In the genomic region with DNA sequence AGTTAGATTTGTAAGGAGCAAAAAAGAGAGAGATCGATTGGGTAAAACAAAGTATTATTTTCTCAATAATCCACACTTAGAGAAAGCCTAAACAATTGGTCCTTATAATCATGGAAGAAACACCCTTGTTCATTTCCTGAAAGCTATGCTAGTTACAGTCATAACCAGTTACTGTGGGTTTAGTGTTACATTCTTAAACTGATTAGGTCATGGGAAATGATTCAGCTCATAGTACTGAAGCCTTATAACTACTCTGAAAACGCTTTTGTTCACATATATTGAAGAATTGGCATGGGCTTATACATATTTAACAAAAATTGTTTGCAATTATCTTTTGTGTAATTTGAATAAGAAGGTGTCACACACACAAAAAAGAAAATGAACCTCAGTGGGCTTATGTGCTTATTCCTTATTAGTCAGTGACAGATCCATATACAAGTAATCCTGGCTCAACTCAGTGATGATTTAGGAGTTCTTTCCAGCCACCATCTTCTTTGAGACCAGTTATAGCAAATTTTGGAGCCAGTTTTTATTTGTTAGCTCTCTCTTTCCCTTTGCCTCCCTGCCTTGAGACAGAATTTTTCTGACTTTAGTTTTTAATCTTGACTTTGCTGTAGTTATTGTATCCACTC, we compare ENCODE assay signal across 1 cellular context.
TF ChIP-seq lines count a peak whose summit lies in the region.

No MANE protein-coding gene starts in this region.

TF ChIP-seq in GM23338, 12 proteins besides CTCF, POLR2A, EP300 and RAD21 (continued from another document):
- TF ChIP-seq, protein P1, sequence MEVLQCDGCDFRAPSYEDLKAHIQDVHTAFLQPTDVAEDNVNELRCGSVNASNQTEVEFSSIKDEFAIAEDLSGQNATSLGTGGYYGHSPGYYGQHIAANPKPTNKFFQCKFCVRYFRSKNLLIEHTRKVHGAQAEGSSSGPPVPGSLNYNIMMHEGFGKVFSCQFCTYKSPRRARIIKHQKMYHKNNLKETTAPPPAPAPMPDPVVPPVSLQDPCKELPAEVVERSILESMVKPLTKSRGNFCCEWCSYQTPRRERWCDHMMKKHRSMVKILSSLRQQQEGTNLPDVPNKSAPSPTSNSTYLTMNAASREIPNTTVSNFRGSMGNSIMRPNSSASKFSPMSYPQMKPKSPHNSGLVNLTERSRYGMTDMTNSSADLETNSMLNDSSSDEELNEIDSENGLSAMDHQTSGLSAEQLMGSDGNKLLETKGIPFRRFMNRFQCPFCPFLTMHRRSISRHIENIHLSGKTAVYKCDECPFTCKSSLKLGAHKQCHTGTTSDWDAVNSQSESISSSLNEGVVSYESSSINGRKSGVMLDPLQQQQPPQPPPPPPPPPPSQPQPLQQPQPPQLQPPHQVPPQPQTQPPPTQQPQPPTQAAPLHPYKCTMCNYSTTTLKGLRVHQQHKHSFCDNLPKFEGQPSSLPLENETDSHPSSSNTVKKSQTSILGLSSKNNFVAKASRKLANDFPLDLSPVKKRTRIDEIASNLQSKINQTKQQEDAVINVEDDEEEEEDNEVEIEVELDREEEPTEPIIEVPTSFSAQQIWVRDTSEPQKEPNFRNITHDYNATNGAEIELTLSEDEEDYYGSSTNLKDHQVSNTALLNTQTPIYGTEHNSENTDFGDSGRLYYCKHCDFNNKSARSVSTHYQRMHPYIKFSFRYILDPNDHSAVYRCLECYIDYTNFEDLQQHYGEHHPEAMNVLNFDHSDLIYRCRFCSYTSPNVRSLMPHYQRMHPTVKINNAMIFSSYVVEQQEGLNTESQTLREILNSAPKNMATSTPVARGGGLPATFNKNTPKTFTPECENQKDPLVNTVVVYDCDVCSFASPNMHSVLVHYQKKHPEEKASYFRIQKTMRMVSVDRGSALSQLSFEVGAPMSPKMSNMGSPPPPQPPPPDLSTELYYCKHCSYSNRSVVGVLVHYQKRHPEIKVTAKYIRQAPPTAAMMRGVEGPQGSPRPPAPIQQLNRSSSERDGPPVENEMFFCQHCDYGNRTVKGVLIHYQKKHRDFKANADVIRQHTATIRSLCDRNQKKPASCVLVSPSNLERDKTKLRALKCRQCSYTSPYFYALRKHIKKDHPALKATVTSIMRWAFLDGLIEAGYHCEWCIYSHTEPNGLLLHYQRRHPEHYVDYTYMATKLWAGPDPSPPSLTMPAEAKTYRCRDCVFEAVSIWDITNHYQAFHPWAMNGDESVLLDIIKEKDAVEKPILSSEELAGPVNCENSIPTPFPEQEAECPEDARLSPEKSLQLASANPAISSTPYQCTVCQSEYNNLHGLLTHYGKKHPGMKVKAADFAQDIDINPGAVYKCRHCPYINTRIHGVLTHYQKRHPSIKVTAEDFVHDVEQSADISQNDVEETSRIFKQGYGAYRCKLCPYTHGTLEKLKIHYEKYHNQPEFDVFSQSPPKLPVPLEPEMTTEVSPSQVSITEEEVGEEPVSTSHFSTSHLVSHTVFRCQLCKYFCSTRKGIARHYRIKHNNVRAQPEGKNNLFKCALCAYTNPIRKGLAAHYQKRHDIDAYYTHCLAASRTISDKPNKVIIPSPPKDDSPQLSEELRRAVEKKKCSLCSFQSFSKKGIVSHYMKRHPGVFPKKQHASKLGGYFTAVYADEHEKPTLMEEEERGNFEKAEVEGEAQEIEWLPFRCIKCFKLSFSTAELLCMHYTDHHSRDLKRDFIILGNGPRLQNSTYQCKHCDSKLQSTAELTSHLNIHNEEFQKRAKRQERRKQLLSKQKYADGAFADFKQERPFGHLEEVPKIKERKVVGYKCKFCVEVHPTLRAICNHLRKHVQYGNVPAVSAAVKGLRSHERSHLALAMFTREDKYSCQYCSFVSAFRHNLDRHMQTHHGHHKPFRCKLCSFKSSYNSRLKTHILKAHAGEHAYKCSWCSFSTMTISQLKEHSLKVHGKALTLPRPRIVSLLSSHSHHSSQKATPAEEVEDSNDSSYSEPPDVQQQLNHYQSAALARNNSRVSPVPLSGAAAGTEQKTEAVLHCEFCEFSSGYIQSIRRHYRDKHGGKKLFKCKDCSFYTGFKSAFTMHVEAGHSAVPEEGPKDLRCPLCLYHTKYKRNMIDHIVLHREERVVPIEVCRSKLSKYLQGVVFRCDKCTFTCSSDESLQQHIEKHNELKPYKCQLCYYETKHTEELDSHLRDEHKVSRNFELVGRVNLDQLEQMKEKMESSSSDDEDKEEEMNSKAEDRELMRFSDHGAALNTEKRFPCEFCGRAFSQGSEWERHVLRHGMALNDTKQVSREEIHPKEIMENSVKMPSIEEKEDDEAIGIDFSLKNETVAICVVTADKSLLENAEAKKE (CRISPR knock-in tag; IDR thresholded peaks at IDR 0.05) = no peak
- TF ChIP-seq CREB1 (CRISPR knock-in tag; IDR thresholded peaks at IDR 0.05; ENCODE audit: low read depth) (no peak), EZH2 (IDR thresholded peaks at IDR 0.05; ENCODE audit: low read depth, unreplicated experiment) (no peak), ZNF331 (CRISPR knock-in tag; IDR thresholded peaks at IDR 0.05; ENCODE audit: low read depth) (no peak), STAT1 (IDR thresholded peaks at IDR 0.05; ENCODE audit: unreplicated experiment) (no peak), ETS1 (IDR thresholded peaks at IDR 0.05) (no peak), JUNB (IDR thresholded peaks at IDR 0.05; ENCODE audit: unreplicated experiment) (no peak)
